Comparison of ENCODE assay signal across 14 cellular contexts in the genomic region with DNA sequence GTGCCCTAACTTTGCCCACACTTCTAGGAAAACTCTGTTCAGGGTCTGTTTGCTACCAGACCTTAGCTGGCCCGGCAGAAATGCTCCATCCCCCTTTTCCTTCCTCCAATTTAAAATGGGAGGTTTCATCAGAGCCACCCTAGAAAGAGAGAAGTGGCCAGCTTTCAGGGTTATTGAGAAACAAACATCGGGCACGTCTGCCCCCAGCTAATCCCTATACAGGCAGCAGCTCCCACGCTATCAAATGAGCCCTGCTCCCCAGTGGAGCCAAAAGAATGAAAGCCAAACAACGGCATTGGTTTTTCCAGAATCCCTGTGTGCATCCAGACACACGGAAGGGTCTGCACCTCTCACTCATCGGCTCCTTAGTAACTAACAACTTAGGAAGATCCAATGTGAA.
"Had no signal": no experiment of that assay in that cellular context is flagged by ENCODE, and none has a peak within 500 bp of the region (broad histone marks: within the 10 kb centered on the region; RNA-seq: fewer than 3 reads in every experiment).

No MANE protein-coding gene starts in this region.

- ATAC-seq: activated naive CD4-positive, alpha-beta T cell treated with anti-CD3 and anti-CD28 coated beads, Interleukin-2, amount 50 U/mL, for 72 hours; activated T-cell treated with anti-CD3 and anti-CD28 coated beads, Interleukin-2, amount 50 U/mL, for 4 hours; left lung; stimulated activated naive B cell treated with anti-CD40 and anti-IgM and Interleukin-4, amounts not matched to agents 10 μg/mL and 1 μg/mL and 100 μg/mL, for 72 hours had no signal

- DNase-seq: activated CD4-positive, alpha-beta T cell treated with anti-CD3 and anti-CD28 coated beads, Interleukin-2, amount 50 U/mL, for 48 hours; activated gamma-delta T cell; activated T-cell treated with anti-CD3 and anti-CD28 coated beads, Interleukin-2, amount 50 U/mL, for 4 hours; effector CD8-positive, alpha-beta T cell; foreskin fibroblast; hippocampal formation; left lung; mammary epithelial cell; naive B cell; stimulated activated CD4-positive, alpha-beta T cell treated with anti-CD3 and anti-CD28 coated beads, Interleukin-2, amount 100 ng/mL, for 48 hours; stimulated activated naive B cell treated with anti-CD40 and anti-IgM and Interleukin-4, amounts not matched to agents 10 μg/mL and 1 μg/mL and 100 μg/mL, for 72 hours; tibial artery; uterus had no signal
